15 cellular contexts compared by ENCODE assay signal in genomic region chr13:94324409-94325147, GRCh38.
DNase-seq lines count a peak whose midpoint lies in the region; ATAC-seq and TF ChIP-seq lines count a peak whose summit lies in the region.
"Had no signal": no experiment of that assay in that cellular context is flagged by ENCODE, and none has a peak within 500 bp of the region (broad histone marks: within the 10 kb centered on the region; RNA-seq: fewer than 3 reads in every experiment).

No MANE protein-coding gene starts in this region.

- peak; percentile 3 for ATAC-seq in effector memory CD8-positive, alpha-beta T cell (replicated peaks)

- H2AK5ac ChIP-seq in trophoblast cell (ENCODE audit: low read length), result no peak overlapping the region

- H3K18ac ChIP-seq in trophoblast cell (ENCODE audit: low read length), result no peak overlapping the region

- H3K4me1 ChIP-seq in Peyer's patch (no peaks in the 10 kb centered on the region), trophoblast cell (ENCODE audit: control insufficient read depth in 1 of 2, insufficient read depth in 2 of 2, low read length in 2 of 2) (peaks cover 25 to 29% of the 10 kb centered on the region in 2 experiments), SK-N-SH (ENCODE audit: control insufficient read depth in 1 of 2, insufficient read depth in 2 of 2, low read depth in 1 of 2, low read length in 1 of 2) (peaks cover 0 to 4% of the 10 kb centered on the region in 2 experiments; a peak in 2 of 4 replicates)
- H3K4me1 ChIP-seq: Caco-2 had no signal

- peak overlapping the region; percentile 58 for H3K4me3 Mint-ChIP-seq in activated CD4-positive, alpha-beta memory T cell treated with anti-CD3 and anti-CD28 coated beads, Interleukin-2, amount 10 ng/mL, durations not matched to agents 7 days and 5 days
- H3K4me3 Mint-ChIP-seq in activated CD4-positive, alpha-beta memory T cell treated with anti-CD3 and anti-CD28 coated beads for 36 hours, result no peak overlapping the region
- peak overlapping the region; percentile 68 to 81 for H3K4me3 Mint-ChIP-seq in effector memory CD8-positive, alpha-beta T cell
- H3K4me3 Mint-ChIP-seq: H9 had no signal

- no peak overlapping the region for H3K4ac ChIP-seq in trophoblast cell (ENCODE audit: low read depth, low read length)

- no peaks in the 10 kb centered on the region for H3K36me3 ChIP-seq in Peyer's patch
- no peaks in the 10 kb centered on the region for H3K36me3 ChIP-seq in trophoblast cell (ENCODE audit: control insufficient read depth in 1 of 2, insufficient read depth in 2 of 2, low read length in 2 of 2)
- no peaks in the 10 kb centered on the region for H3K36me3 ChIP-seq in SK-N-SH (replicated peaks in 1 of 2; ENCODE audit: control insufficient read depth in 1 of 2, insufficient read depth in 2 of 2, low read length in 1 of 2)

- H3F3A ChIP-seq in SK-N-SH (replicated peaks; ENCODE audit: insufficient read depth), result peaks cover 1% of the 10 kb centered on the region

- H3K4me2 ChIP-seq in trophoblast cell (ENCODE audit: low read length) (no peak overlapping the region), SK-N-SH (no peak overlapping the region)

- H3K14ac ChIP-seq in trophoblast cell (ENCODE audit: low read length), result no peak overlapping the region

- peak overlapping the region; percentile 10 for H2BK12ac ChIP-seq in trophoblast cell (ENCODE audit: low read length)

- H3K36me3 Mint-ChIP-seq in activated CD4-positive, alpha-beta memory T cell treated with anti-CD3 and anti-CD28 coated beads, Interleukin-2, amount 10 ng/mL, durations not matched to agents 7 days and 5 days (ENCODE audit: low read depth), result peaks cover 39% of the 10 kb centered on the region
- peaks cover 2% of the 10 kb centered on the region for H3K36me3 Mint-ChIP-seq in activated CD4-positive, alpha-beta memory T cell treated with anti-CD3 and anti-CD28 coated beads for 36 hours
- H3K36me3 Mint-ChIP-seq in effector memory CD8-positive, alpha-beta T cell (ENCODE audit: insufficient read depth), result peaks cover 9% of the 10 kb centered on the region

- WGBS in trophoblast cell (ENCODE audit: extremely low coverage, insufficient coverage, insufficient read length), result no CpG with 5 or more reads among the region's 12 CpGs
- 72 to 80% methylated on average over 12 of the region's 12 CpGs for WGBS in lower leg skin, 2 donors
- 87% methylated on average over 12 of the region's 12 CpGs for WGBS in SK-N-SH (ENCODE audit: low lambda C conversion rate)

- H2AFZ ChIP-seq in trophoblast cell (ENCODE audit: insufficient read depth, low read length, poor library complexity) (no peak overlapping the region), SK-N-SH (ENCODE audit: low read depth) (no peak overlapping the region)

- no peak overlapping the region for H3K4me3 ChIP-seq in Peyer's patch
- no peak overlapping the region for H3K4me3 ChIP-seq in trophoblast cell (ENCODE audit: low read depth, low read length)
- H3K4me3 ChIP-seq in lower leg skin (ENCODE audit: low read depth, poor library complexity, severe bottlenecking), result no peak overlapping the region
- no peak overlapping the region for H3K4me3 ChIP-seq in SK-N-SH (ENCODE audit: low read depth in 2 of 2, low read length in 1 of 2)

- H3K9ac ChIP-seq in trophoblast cell (ENCODE audit: low read length) (no peak overlapping the region), SK-N-SH (no peak overlapping the region)

- no peak for TF ChIP-seq EP300 in SK-N-SH (IDR thresholded peaks at IDR 0.05; ENCODE audit: borderline replicate concordance in 1 of 2, low read depth in 1 of 2, low read length in 1 of 2)

- TF ChIP-seq CTCF in Peyer's patch (IDR thresholded peaks at IDR 0.05) (no peak), lower leg skin (IDR thresholded peaks at IDR 0.05) (no peak), SK-N-SH (IDR thresholded peaks at IDR 0.05) (no peak)

- no peaks in the 10 kb centered on the region for H3K27me3 Mint-ChIP-seq in activated CD4-positive, alpha-beta memory T cell treated with anti-CD3 and anti-CD28 coated beads, Interleukin-2, amount 10 ng/mL, durations not matched to agents 7 days and 5 days
- H3K27me3 Mint-ChIP-seq in activated CD4-positive, alpha-beta memory T cell treated with anti-CD3 and anti-CD28 coated beads for 36 hours, result no peaks in the 10 kb centered on the region
- no peaks in the 10 kb centered on the region for H3K27me3 Mint-ChIP-seq in effector memory CD8-positive, alpha-beta T cell

- peak overlapping the region in 3 of 4 donors; percentile 20 to 31 (median 25) for H3K27ac ChIP-seq in Peyer's patch
- H3K27ac ChIP-seq in trophoblast cell (ENCODE audit: low read depth, low read length), result peak overlapping the region; percentile 78
- H3K27ac ChIP-seq in SK-N-SH (ENCODE audit: low read depth in 2 of 2, low read length in 1 of 2), result no peak overlapping the region
- H3K27ac ChIP-seq: VCaP had no signal

- no peak overlapping the region for H4K91ac ChIP-seq in trophoblast cell (ENCODE audit: low read depth, low read length)

- peak overlapping the region; percentile 100 for H3K27ac Mint-ChIP-seq in activated CD4-positive, alpha-beta memory T cell treated with anti-CD3 and anti-CD28 coated beads, Interleukin-2, amount 10 ng/mL, durations not matched to agents 7 days and 5 days
- H3K27ac Mint-ChIP-seq in activated CD4-positive, alpha-beta memory T cell treated with anti-CD3 and anti-CD28 coated beads for 36 hours, result no peak overlapping the region
- H3K27ac Mint-ChIP-seq in effector memory CD8-positive, alpha-beta T cell, result peak overlapping the region; percentile 95 to 98

- no peaks in the 10 kb centered on the region for H3K9me2 ChIP-seq in SK-N-SH

- H3K79me1 ChIP-seq in trophoblast cell (ENCODE audit: low read length), result peaks cover 29% of the 10 kb centered on the region

- H3K27me3 ChIP-seq in Peyer's patch (no peaks in the 10 kb centered on the region), trophoblast cell (ENCODE audit: insufficient read depth, low read length) (no peaks in the 10 kb centered on the region), SK-N-SH (ENCODE audit: insufficient read depth) (no peaks in the 10 kb centered on the region)

- peaks cover 70% of the 10 kb centered on the region for H3K4me1 Mint-ChIP-seq in activated CD4-positive, alpha-beta memory T cell treated with anti-CD3 and anti-CD28 coated beads, Interleukin-2, amount 10 ng/mL, durations not matched to agents 7 days and 5 days
- peaks cover 58% of the 10 kb centered on the region for H3K4me1 Mint-ChIP-seq in activated CD4-positive, alpha-beta memory T cell treated with anti-CD3 and anti-CD28 coated beads for 36 hours (ENCODE audit: low read depth)
- peaks cover 39 to 49% of the 10 kb centered on the region in 2 donors for H3K4me1 Mint-ChIP-seq in effector memory CD8-positive, alpha-beta T cell (ENCODE audit: low read depth in 2 of 2)

- H3K9me3 ChIP-seq in Peyer's patch, result no peaks in the 10 kb centered on the region
- no peaks in the 10 kb centered on the region for H3K9me3 ChIP-seq in trophoblast cell (ENCODE audit: insufficient read depth, low read depth, low read length)
- H3K9me3 ChIP-seq in SK-N-SH, result no peaks in the 10 kb centered on the region
- H3K9me3 ChIP-seq: Caco-2 had no signal

- no peak for DNase-seq in activated CD4-positive, alpha-beta memory T cell treated with anti-CD3 and anti-CD28 coated beads, Interleukin-2, amount 10 ng/mL, durations not matched to agents 7 days and 5 days
- DNase-seq in activated CD4-positive, alpha-beta memory T cell treated with anti-CD3 and anti-CD28 coated beads for 36 hours, result no peak
- no peak for DNase-seq in Peyer's patch
- no peak for DNase-seq in effector memory CD8-positive, alpha-beta T cell
- no peak for DNase-seq in trophoblast cell
- no peak for DNase-seq in lower leg skin (ENCODE audit: low spot score in 2 of 2)
- DNase-seq in SK-N-SH, result no peak
- no peak for DNase-seq in epidermal melanocyte (ENCODE audit: insufficient read length, low spot score)
- DNase-seq: activated CD8-positive, alpha-beta memory T cell treated with anti-CD3 and anti-CD28 coated beads, Interleukin-2, amount 50 U/mL, for 48 hours; Caco-2; H9; kidney; NCI-H2029; NCI-H524 treated with DMSO at 0.1 percent for 48 hours had no signal

- no peak overlapping the region for H4K8ac ChIP-seq in trophoblast cell (ENCODE audit: low read depth, low read length)

- POLR2A ChIA-PET in activated CD4-positive, alpha-beta memory T cell treated with anti-CD3 and anti-CD28 coated beads, Interleukin-2, amount 10 ng/mL, durations not matched to agents 7 days and 5 days (lab: Charles Lee), result interaction anchor here (0.5 to 1.6 kb wide), 7 partner anchors 11 to 278 kb away, joined by 3 to 18 read pairs (median 4); partner anchors contain the start of gene TGDS
- POLR2A ChIA-PET in activated CD4-positive, alpha-beta memory T cell treated with anti-CD3 and anti-CD28 coated beads for 36 hours (lab: Charles Lee), result no interaction called here
- POLR2A ChIA-PET in SK-N-SH (lab: Yijun Ruan, JAX), result no interaction called here

- intact Hi-C loops in activated CD4-positive, alpha-beta memory T cell treated with anti-CD3 and anti-CD28 coated beads for 36 hours (cut with micrococcal nuclease), result loop anchor here (5.0 to 10.0 kb wide), 3 partner anchors 87 to 280 kb away; partner anchors contain the start of gene GPR180
- intact Hi-C loops in lower leg skin (cut with DNase I; ENCODE audit: low total_unique reads), result no loop called here

- no peak overlapping the region for H3K23ac ChIP-seq in trophoblast cell (ENCODE audit: low read length)

- H4K20me1 ChIP-seq in SK-N-SH (ENCODE audit: insufficient read depth), result no peaks in the 10 kb centered on the region

- CTCF ChIA-PET in activated CD4-positive, alpha-beta memory T cell treated with anti-CD3 and anti-CD28 coated beads, Interleukin-2, amount 10 ng/mL, durations not matched to agents 7 days and 5 days (lab: Charles Lee), result interaction anchor here (1.0 to 2.2 kb wide), 3 partner anchors 11 to 37 kb away, joined by 5 to 19 read pairs (median 8); no protein-coding TSS in a partner anchor
- CTCF ChIA-PET in activated CD4-positive, alpha-beta memory T cell treated with anti-CD3 and anti-CD28 coated beads for 36 hours (lab: Charles Lee), result interaction anchor here (1.1 to 1.6 kb wide), 2 partner anchors 15 to 37 kb away, joined by 4 read pairs; no protein-coding TSS in a partner anchor
- CTCF ChIA-PET in SK-N-SH (lab: Yijun Ruan, JAX), result no interaction called here

- no peak for TF ChIP-seq RAD21 in SK-N-SH (IDR thresholded peaks at IDR 0.05; ENCODE audit: low read length)

- no peak for TF ChIP-seq POLR2A in Peyer's patch (IDR thresholded peaks at IDR 0.05)
- TF ChIP-seq POLR2A in lower leg skin (IDR thresholded peaks at IDR 0.05), result no peak

- H3K79me2 ChIP-seq in trophoblast cell (ENCODE audit: control insufficient read depth, insufficient read depth, low read length, poor library complexity) (peaks cover 3% of the 10 kb centered on the region), SK-N-SH (ENCODE audit: insufficient read depth) (no peaks in the 10 kb centered on the region)

- H4K12ac ChIP-seq in trophoblast cell (ENCODE audit: low read depth, low read length), result no peak overlapping the region

- peak overlapping the region; percentile 93 for H2BK120ac ChIP-seq in trophoblast cell (ENCODE audit: insufficient read depth, low read length, poor library complexity)

- H3K9me3 Mint-ChIP-seq in activated CD4-positive, alpha-beta memory T cell treated with anti-CD3 and anti-CD28 coated beads, Interleukin-2, amount 10 ng/mL, durations not matched to agents 7 days and 5 days, result peaks cover 23% of the 10 kb centered on the region
- H3K9me3 Mint-ChIP-seq in activated CD4-positive, alpha-beta memory T cell treated with anti-CD3 and anti-CD28 coated beads for 36 hours, result peaks cover 2% of the 10 kb centered on the region
- peaks cover 0 to 2% of the 10 kb centered on the region in 2 donors for H3K9me3 Mint-ChIP-seq in effector memory CD8-positive, alpha-beta T cell
- H3K9me3 Mint-ChIP-seq: H9 had no signal

- peak overlapping the region; percentile 31 for H2BK5ac ChIP-seq in trophoblast cell (ENCODE audit: low read depth, low read length, poor library complexity)

Comparison
In these comparisons a context has a peak if more than half of its experiments do, and no peak if none do; other contexts are left out.
1. H3K27ac ChIP-seq: peak in Peyer's patch (3 of 4) and trophoblast cell (single experiment); none in SK-N-SH (0 of 2).